Comparison of ENCODE assay signal across 27 cellular contexts in genomic region chr11:73338279-73338678, GRCh38. TPM values are rescaled to one million over a fixed set of nuclear protein-coding genes. Genes with fewer than 3 reads are reported as not detected.
DNase-seq lines count a peak whose midpoint lies in the region; ATAC-seq and TF ChIP-seq lines count a peak whose summit lies in the region.
"Had no signal": no experiment of that assay in that cellular context is flagged by ENCODE, and none has a peak within 500 bp of the region (broad histone marks: within the 10 kb centered on the region; RNA-seq: fewer than 3 reads in every experiment).

No MANE protein-coding gene starts in this region.

- no peaks in the 10 kb centered on the region for H3K4me1 Mint-ChIP-seq in CD4-positive, alpha-beta memory T cell

- peak; percentile 20 for ATAC-seq in gastroesophageal sphincter
- ATAC-seq in gastrocnemius medialis, result no peak
- no peak for ATAC-seq in GM21576 (IDR thresholded peaks at IDR 0.05; ENCODE audit: unreplicated experiment)
- no peak for ATAC-seq in HG03565 (IDR thresholded peaks at IDR 0.05; ENCODE audit: unreplicated experiment)

- CTCF ChIA-PET in CD4-positive, alpha-beta memory T cell (lab: Charles Lee; ENCODE audit: partially characterized antibody), result interaction anchor here (2.0 to 6.2 kb wide), 2 partner anchors 21 to 31 kb away, joined by 6 to 110 read pairs; partner anchors contain the start of gene ARHGEF17

- intact Hi-C loops in left ventricle myocardium inferior (cut with micrococcal nuclease), result no loop called here
- intact Hi-C loops in cardiac septum (cut with DNase I), result loop anchor here (5.0 kb wide), 1 partner anchor 41 kb away; no protein-coding TSS in a partner anchor
- intact Hi-C loops in gastrocnemius medialis (cut with DNase I; ENCODE audit: low total_unique reads), result loop anchor here (10.0 kb wide), 1 partner anchor 503 kb away; no protein-coding TSS in a partner anchor
- intact Hi-C loops in CD4-positive, alpha-beta memory T cell (cut with micrococcal nuclease), result no loop called here

- no peaks in the 10 kb centered on the region for H3K27me3 ChIP-seq in left ventricle myocardium inferior (ENCODE audit: low read depth)
- H3K27me3 ChIP-seq in gastroesophageal sphincter, result no peaks in the 10 kb centered on the region
- no peaks in the 10 kb centered on the region for H3K27me3 ChIP-seq in gastrocnemius medialis
- no peaks in the 10 kb centered on the region for H3K27me3 ChIP-seq in CD4-positive, alpha-beta memory T cell (ENCODE audit: insufficient read depth, low read length)

- DNase-seq in left ventricle myocardium inferior (no peak), cardiac septum (ENCODE audit: low spot score) (no peak), gastrocnemius medialis (no peak), midbrain (lab: John Stamatoyannopoulos, UW) (no peak)
- DNase-seq in CD4-positive, alpha-beta memory T cell, result no peak
- DNase-seq: ACHN; CD4-positive, alpha-beta T cell; COR-L47; DMS53; GOT3; NCI-H1048; NCI-H1417 treated with DMSO at 0.1 percent for 48 hours; NCI-H1694 treated with DMSO at 0.1 percent for 48 hours; NCI-H2081 treated with DMSO at 0.1 percent for 48 hours; NCI-H2171; NCI-H226; NCI-H510A; NCI-H69; SHP77 had no signal

- H3K27ac ChIP-seq in left ventricle myocardium inferior (replicated peaks), result peak overlapping the region; percentile 41
- H3K27ac ChIP-seq in gastroesophageal sphincter, result peak overlapping the region; percentile 14 to 85 (median 76)
- peak overlapping the region; percentile 27 to 54 (median 42) for H3K27ac ChIP-seq in gastrocnemius medialis
- H3K27ac ChIP-seq in CD4-positive, alpha-beta memory T cell (ENCODE audit: low read depth, low read length), result no peak overlapping the region
- H3K27ac ChIP-seq: 22Rv1, HL-60, KMS-11 had no signal

- TF ChIP-seq CTCF in left ventricle myocardium inferior (IDR thresholded peaks at IDR 0.05; ENCODE audit: borderline replicate concordance) (no peak), gastroesophageal sphincter (IDR thresholded peaks at IDR 0.05) (no peak), gastrocnemius medialis (IDR thresholded peaks at IDR 0.05 in 4 of 5, conservative IDR thresholded peaks at IDR 0.05 in 1 of 5) (no peak)

- H3K27me3 Mint-ChIP-seq in CD4-positive, alpha-beta memory T cell, result peaks cover 0 to 3% of the 10 kb centered on the region in 2 donors
- H3K27me3 Mint-ChIP-seq: CD4-positive, alpha-beta T cell had no signal

- TF ChIP-seq POLR2A in gastroesophageal sphincter (IDR thresholded peaks at IDR 0.05) (no peak), gastrocnemius medialis (IDR thresholded peaks at IDR 0.05) (no peak)

- H3K36me3 Mint-ChIP-seq in CD4-positive, alpha-beta memory T cell, result no peaks in the 10 kb centered on the region

- WGBS in gastroesophageal sphincter (ENCODE audit: low coverage in 1 of 2), 2 donors, result 0 to 52% methylated on average over 1 to 3 of the region's 4 CpGs

- TF ChIP-seq EP300 in gastroesophageal sphincter (IDR thresholded peaks at IDR 0.05), result no peak

- H3K36me3 ChIP-seq in left ventricle myocardium inferior, result no peaks in the 10 kb centered on the region
- peaks cover 0 to 8% of the 10 kb centered on the region in 2 donors for H3K36me3 ChIP-seq in gastroesophageal sphincter
- no peaks in the 10 kb centered on the region for H3K36me3 ChIP-seq in gastrocnemius medialis
- H3K36me3 ChIP-seq in CD4-positive, alpha-beta memory T cell (ENCODE audit: insufficient read depth, low read length), result no peaks in the 10 kb centered on the region
- H3K36me3 ChIP-seq: HAP-1 had no signal

- H3K9me3 ChIP-seq in left ventricle myocardium inferior (replicated peaks) (no peaks in the 10 kb centered on the region), gastroesophageal sphincter (no peaks in the 10 kb centered on the region), gastrocnemius medialis (no peaks in the 10 kb centered on the region)
- no peaks in the 10 kb centered on the region for H3K9me3 ChIP-seq in CD4-positive, alpha-beta memory T cell (ENCODE audit: control insufficient read depth in 1 of 2, low read length in 2 of 2)
- H3K9me3 ChIP-seq: HAP-1 had no signal

- no peaks in the 10 kb centered on the region for H3K9me3 Mint-ChIP-seq in CD4-positive, alpha-beta memory T cell
- H3K9me3 Mint-ChIP-seq: CD4-positive, alpha-beta T cell; IgD-negative memory B cell had no signal

- POLR2A ChIA-PET in CD4-positive, alpha-beta memory T cell (lab: Charles Lee; ENCODE audit: partially characterized antibody), result no interaction called here

- no peak overlapping the region for H3K27ac Mint-ChIP-seq in CD4-positive, alpha-beta memory T cell
- H3K27ac Mint-ChIP-seq: CD4-positive, alpha-beta T cell had no signal

- H3K4me3 ChIP-seq in left ventricle myocardium inferior (no peak overlapping the region), gastroesophageal sphincter (no peak overlapping the region), gastrocnemius medialis (no peak overlapping the region)
- H3K4me3 ChIP-seq in CD4-positive, alpha-beta memory T cell (ENCODE audit: low read length in 2 of 2), result no peak overlapping the region
- H3K4me3 ChIP-seq: HAP-1 had no signal

- H3K4me1 ChIP-seq in left ventricle myocardium inferior (peaks cover 80% of the 10 kb centered on the region), gastroesophageal sphincter (peaks cover 12 to 97% (median 48%) of the 10 kb centered on the region in 3 donors), gastrocnemius medialis (peaks cover 12 to 15% of the 10 kb centered on the region in 2 donors)
- H3K4me1 ChIP-seq in CD4-positive, alpha-beta memory T cell (ENCODE audit: insufficient read depth, low read length), result no peaks in the 10 kb centered on the region

- no peak overlapping the region for H3K4me3 Mint-ChIP-seq in CD4-positive, alpha-beta memory T cell
- H3K4me3 Mint-ChIP-seq: CD4-positive, alpha-beta T cell; IgD-negative memory B cell had no signal

- in situ Hi-C loops in gastrocnemius medialis (cut with MboI; ENCODE audit: low sequenced_read_pairs in 4 of 4), result loop anchor here in 3 of 4 donors (5.0 kb wide), 1 partner anchor 36 kb away; no protein-coding TSS in a partner anchor

RNA-seq across cellular contexts. Expression of gene ARHGEF17, which starts 30.2 kb away (rescaled TPM):
- total RNA-seq in left ventricle myocardium inferior (53.1 TPM), cardiac septum (82.6 TPM), gastroesophageal sphincter (100 to 1,000 TPM in 1 of 4 donors, 10 to 100 TPM in 3; 52.5 to 169 (median 84.4) TPM), gastrocnemius medialis (10 to 100 TPM in 3 of 4 donors, 1 to 10 TPM in 1; 8.9 to 16.9 (median 13.9) TPM)
- total RNA-seq in CD4-positive, alpha-beta memory T cell, result under 1 TPM in 1 of 2 experiments, not detected in 1; 0.23 TPM
- not detected for polyA plus RNA-seq in CD4-positive, alpha-beta memory T cell
- total RNA-seq: CD4-positive, alpha-beta T cell had no signal
- polyA plus RNA-seq: IgD-negative memory B cell had no signal

RNA-seq across cellular contexts. Expression of gene RELT, which starts 37.9 kb away (rescaled TPM):
- total RNA-seq in left ventricle myocardium inferior (1.6 TPM), cardiac septum (3.8 TPM), gastroesophageal sphincter (1 to 10 TPM; 2.3 to 5.7 (median 3.5) TPM), gastrocnemius medialis (10 to 100 TPM; 18.5 to 63.5 (median 36.7) TPM)
- 10 to 100 TPM; 12.1 to 12.9 TPM for total RNA-seq in CD4-positive, alpha-beta memory T cell
- 1 to 10 TPM; 2.2 to 5.2 TPM for polyA plus RNA-seq in CD4-positive, alpha-beta memory T cell

Comparison
In these comparisons a context has a peak if more than half of its experiments do, and no peak if none do; other contexts are left out.
1. intact Hi-C loops: an anchor here in cardiac septum (5.0 kb wide) and gastrocnemius medialis (10.0 kb wide); none called in left ventricle myocardium inferior and CD4-positive, alpha-beta memory T cell.
2. RNA of gene ARHGEF17, which starts 30.2 kb away (total RNA-seq): 52.5 to 169 TPM in gastroesophageal sphincter, 82.6 TPM in cardiac septum (single experiment), 53.1 TPM in left ventricle myocardium inferior (single experiment) and 8.9 to 16.9 TPM in gastrocnemius medialis; 0.23 TPM in CD4-positive, alpha-beta memory T cell; every median in the first group is over 4 times any median in the second.